ENCODE assay signal across 17 cellular contexts in genomic region chr6:43226192-43226851, GRCh38. TPM values are rescaled to one million over a fixed set of nuclear protein-coding genes. Genes with fewer than 3 reads are reported as not detected.
DNase-seq lines count a peak whose midpoint lies in the region; ATAC-seq and TF ChIP-seq lines count a peak whose summit lies in the region.
"Had no signal": no experiment of that assay in that cellular context is flagged by ENCODE, and none has a peak within 500 bp of the region (broad histone marks: within the 10 kb centered on the region; RNA-seq: fewer than 3 reads in every experiment).

No MANE protein-coding gene starts in this region.

- H3K4ac ChIP-seq in IMR-90 (ENCODE audit: low read depth, low read length), result no peak overlapping the region

- peaks cover 4% of the 10 kb centered on the region; the same call in 1 of the 2 replicates for H3K27me3 ChIP-seq in IMR-90 (ENCODE audit: control insufficient read depth, insufficient read depth, low read length)
- H3K27me3 ChIP-seq: gastrocnemius medialis had no signal

- dilution Hi-C loops in IMR-90 (cut with HindIII; ENCODE audit: low sequenced_read_pairs, unreplicated experiment), result no loop called here

- H3K18ac ChIP-seq in IMR-90 (ENCODE audit: low read depth, low read length), result no peak overlapping the region

- peaks cover 4% of the 10 kb centered on the region for H3K9me1 ChIP-seq in IMR-90 (ENCODE audit: insufficient read depth, low read length)

- H3K4me2 ChIP-seq in IMR-90 (ENCODE audit: low read depth, low read length), result no peak overlapping the region

- peak overlapping the region; percentile 72 for H3K27ac Mint-ChIP-seq in activated CD4-positive, alpha-beta T cell treated with anti-CD3 and anti-CD28 coated beads, Interleukin-2, amount 10 ng/mL, durations not matched to agents 7 days and 5 days
- peak overlapping the region; percentile 95 for H3K27ac Mint-ChIP-seq in activated T-helper 17 cell treated with anti-CD3 and anti-CD28 coated beads, Interleukin-2, amount 50 U/mL, for 72 hours
- peak overlapping the region; percentile 32 for H3K27ac Mint-ChIP-seq in nephron progenitor cell

- CTCF ChIA-PET in activated CD4-positive, alpha-beta T cell treated with anti-CD3 and anti-CD28 coated beads, Interleukin-2, amount 10 ng/mL, durations not matched to agents 7 days and 5 days (lab: Charles Lee), result interaction anchor here (0.6 to 1.3 kb wide), 2 partner anchors 17 to 132 kb away, joined by 4 read pairs; partner anchors contain the start of gene TTBK1
- CTCF ChIA-PET in IMR-90 (lab: Yijun Ruan, JAX), result interaction anchor here (0.6 kb wide), 1 partner anchor 575 kb away, joined by 3 read pairs; no protein-coding TSS in a partner anchor

- WGBS in IMR-90 (ENCODE audit: extremely low coverage in 2 of 2, insufficient read length in 1 of 2), 2 experiments, result no CpG with 5 or more reads among the region's 11 CpGs

- no peak overlapping the region for H2BK15ac ChIP-seq in IMR-90 (ENCODE audit: low read depth, low read length)

- no peak overlapping the region for H3K4me3 ChIP-seq in IMR-90 (ENCODE audit: insufficient read depth, low read depth, low read length)
- H3K4me3 ChIP-seq: gastrocnemius medialis, GM23248, SK-N-MC had no signal

- peaks cover 6% of the 10 kb centered on the region; the same call in 1 of the 2 replicates for H3K4me1 ChIP-seq in IMR-90 (ENCODE audit: control insufficient read depth, insufficient read depth, low read length)

- H4K91ac ChIP-seq in IMR-90 (ENCODE audit: insufficient read depth, low read depth, low read length), result no peak overlapping the region

- peaks cover 2% of the 10 kb centered on the region for H3K27me3 Mint-ChIP-seq in activated CD4-positive, alpha-beta T cell treated with anti-CD3 and anti-CD28 coated beads, Interleukin-2, amount 10 ng/mL, durations not matched to agents 7 days and 5 days
- H3K27me3 Mint-ChIP-seq in activated T-helper 17 cell treated with anti-CD3 and anti-CD28 coated beads, Interleukin-2, amount 50 U/mL, for 72 hours, result no peaks in the 10 kb centered on the region
- H3K27me3 Mint-ChIP-seq in nephron progenitor cell (ENCODE audit: low read depth, poor library complexity), result peaks cover 17% of the 10 kb centered on the region

- H4K20me1 ChIP-seq in IMR-90 (ENCODE audit: insufficient read depth, low read length), result no peaks in the 10 kb centered on the region

- no peaks in the 10 kb centered on the region for H3K9me3 Mint-ChIP-seq in activated CD4-positive, alpha-beta T cell treated with anti-CD3 and anti-CD28 coated beads, Interleukin-2, amount 10 ng/mL, durations not matched to agents 7 days and 5 days
- no peaks in the 10 kb centered on the region for H3K9me3 Mint-ChIP-seq in activated T-helper 17 cell treated with anti-CD3 and anti-CD28 coated beads, Interleukin-2, amount 50 U/mL, for 72 hours
- H3K9me3 Mint-ChIP-seq in nephron progenitor cell, result no peaks in the 10 kb centered on the region

- H2BK20ac ChIP-seq in IMR-90 (ENCODE audit: low read depth, low read length), result no peak overlapping the region

- no peak for TF ChIP-seq RAD21 in IMR-90 (IDR thresholded peaks at IDR 0.05; ENCODE audit: low read length)

- no peak for ATAC-seq in IMR-90 (ENCODE audit: low read depth)
- no peak for ATAC-seq in activated T-helper 17 cell treated with anti-CD3 and anti-CD28 coated beads, Interleukin-2, amount 50 U/mL, for 72 hours (replicated peaks)
- no peak for ATAC-seq in GM19395 (IDR thresholded peaks at IDR 0.05; ENCODE audit: unreplicated experiment)
- ATAC-seq: gastrocnemius medialis, right cardiac atrium had no signal

- intact Hi-C loops in IMR-90 (cut with micrococcal nuclease), result no loop called here

- no peak overlapping the region for H3K9ac ChIP-seq in IMR-90 (ENCODE audit: low read depth, low read length)
- H3K9ac ChIP-seq: GM23248 had no signal

- no peak overlapping the region for H3K23ac ChIP-seq in IMR-90 (ENCODE audit: low read depth, low read length)

- peaks cover 62% of the 10 kb centered on the region for H3K4me1 Mint-ChIP-seq in activated CD4-positive, alpha-beta T cell treated with anti-CD3 and anti-CD28 coated beads, Interleukin-2, amount 10 ng/mL, durations not matched to agents 7 days and 5 days
- peaks cover 22% of the 10 kb centered on the region for H3K4me1 Mint-ChIP-seq in activated T-helper 17 cell treated with anti-CD3 and anti-CD28 coated beads, Interleukin-2, amount 50 U/mL, for 72 hours
- H3K4me1 Mint-ChIP-seq in nephron progenitor cell, result peaks cover 5% of the 10 kb centered on the region

- peaks cover 24% of the 10 kb centered on the region for H3K36me3 Mint-ChIP-seq in activated CD4-positive, alpha-beta T cell treated with anti-CD3 and anti-CD28 coated beads, Interleukin-2, amount 10 ng/mL, durations not matched to agents 7 days and 5 days (ENCODE audit: low read depth)
- H3K36me3 Mint-ChIP-seq in activated T-helper 17 cell treated with anti-CD3 and anti-CD28 coated beads, Interleukin-2, amount 50 U/mL, for 72 hours (ENCODE audit: low read depth), result peaks cover 35% of the 10 kb centered on the region
- peaks cover 13% of the 10 kb centered on the region for H3K36me3 Mint-ChIP-seq in nephron progenitor cell (ENCODE audit: low read depth)

- peak overlapping the region; percentile 31 for H2AK9ac ChIP-seq in IMR-90 (replicated peaks; ENCODE audit: low read depth, low read length, poor library complexity)

- no peak overlapping the region for H2AFZ ChIP-seq in IMR-90 (replicated peaks; ENCODE audit: low read length, poor library complexity)
- H2AFZ ChIP-seq: GM23248 had no signal

- no peak overlapping the region for H3K27ac ChIP-seq in IMR-90 (ENCODE audit: insufficient read depth, low read length)
- H3K27ac ChIP-seq: gastrocnemius medialis, GM23248, SK-N-MC had no signal

- TF ChIP-seq CTCF in IMR-90 (conservative IDR thresholded peaks at IDR 0.05; ENCODE audit: low read depth, low read length), result no peak
- TF ChIP-seq CTCF in nephron progenitor cell (IDR thresholded peaks at IDR 0.05), result no peak

- no peak overlapping the region for H4K5ac ChIP-seq in IMR-90 (ENCODE audit: low read depth, low read length)

- H3K36me3 ChIP-seq in IMR-90 (ENCODE audit: control insufficient read depth, insufficient read depth, low read length), result peaks cover 20% of the 10 kb centered on the region

- no peak overlapping the region for H2AK5ac ChIP-seq in IMR-90 (ENCODE audit: low read depth, low read length)

- H3K9me3 ChIP-seq in IMR-90 (ENCODE audit: control insufficient read depth, insufficient read depth, low read length), result no peaks in the 10 kb centered on the region
- H3K9me3 ChIP-seq: gastrocnemius medialis had no signal

- POLR2A ChIA-PET in activated CD4-positive, alpha-beta T cell treated with anti-CD3 and anti-CD28 coated beads, Interleukin-2, amount 10 ng/mL, durations not matched to agents 7 days and 5 days (lab: Charles Lee), result no interaction called here
- POLR2A ChIA-PET in IMR-90 (lab: Charles Lee; ENCODE audit: unreplicated experiment), result interaction anchor here (0.7 kb wide), 1 partner anchor 9 kb away, joined by 4 read pairs; no protein-coding TSS in a partner anchor

- no peak for TF ChIP-seq POLR2A in IMR-90 (IDR thresholded peaks at IDR 0.05; ENCODE audit: low read depth, low read length)

- peaks cover 0 to 8% of the 10 kb centered on the region in 2 experiments; a peak in 2 of 4 replicates for H3K79me1 ChIP-seq in IMR-90 (ENCODE audit: low read depth in 1 of 2, low read length in 2 of 2)

- no peak overlapping the region for H3K14ac ChIP-seq in IMR-90 (replicated peaks; ENCODE audit: low read depth, low read length)

- no peak overlapping the region for H3K56ac ChIP-seq in IMR-90 (ENCODE audit: extremely low read depth, insufficient read depth, low read length)

- H4K8ac ChIP-seq in IMR-90 (ENCODE audit: low read depth in 2 of 2, low read length in 2 of 2), result no peak overlapping the region

- no peak overlapping the region for H2BK120ac ChIP-seq in IMR-90 (ENCODE audit: low read depth, low read length)

- no peak for DNase-seq in activated CD4-positive, alpha-beta T cell treated with anti-CD3 and anti-CD28 coated beads, Interleukin-2, amount 10 ng/mL, durations not matched to agents 7 days and 5 days
- DNase-seq in activated CD4-positive, alpha-beta T cell treated with anti-CD3 and anti-CD28 coated beads for 1 hour, result no peak
- DNase-seq in IMR-90 (no peak), nephron progenitor cell (no peak), NOMO-1 treated with dmso at 0.1 percent for 144 hours (lab: John Stamatoyannopoulos, UW; ENCODE audit: unreplicated experiment) (no peak)
- DNase-seq in stimulated activated CD4-positive, alpha-beta T cell treated with anti-CD3 and anti-CD28 coated beads, Interleukin-4, amount 100 ng/mL, for 4 hours, result no peak
- DNase-seq: activated CD4-positive, CD25-positive, alpha-beta regulatory T cell treated with anti-CD3 and anti-CD28 coated beads, Interleukin-2, amount 50 U/mL, for 72 hours; caudate nucleus; gastrocnemius medialis; GM23248; mammary epithelial cell; right cardiac atrium; stimulated activated CD4-positive, alpha-beta T cell treated with anti-CD3 and anti-CD28 coated beads, Interleukin-4, amount 100 ng/mL, for 1 hour had no signal

- BruUV-seq in IMR-90 (replicated peaks; lab: Mats Ljungman, UMichigan), result no TSS peak

- H2BK5ac ChIP-seq in IMR-90 (ENCODE audit: low read depth, low read length, poor library complexity, severe bottlenecking), result no peak overlapping the region

- H3K4me3 Mint-ChIP-seq in activated CD4-positive, alpha-beta T cell treated with anti-CD3 and anti-CD28 coated beads, Interleukin-2, amount 10 ng/mL, durations not matched to agents 7 days and 5 days, result no peak overlapping the region
- H3K4me3 Mint-ChIP-seq in activated T-helper 17 cell treated with anti-CD3 and anti-CD28 coated beads, Interleukin-2, amount 50 U/mL, for 72 hours, result peak overlapping the region; percentile 89
- no peak overlapping the region for H3K4me3 Mint-ChIP-seq in nephron progenitor cell

- in situ Hi-C loops in IMR-90 (cut with MboI; ENCODE audit: low sequenced_read_pairs), result no loop called here

RNA-seq across cellular contexts. Expression of gene DNPH1, which starts 3.0 kb away (rescaled TPM):
- total RNA-seq in activated CD4-positive, alpha-beta T cell treated with anti-CD3 and anti-CD28 coated beads, Interleukin-2, amount 10 ng/mL, durations not matched to agents 7 days and 5 days, result 10 to 100 TPM; 36.7 to 48.6 TPM
- total RNA-seq in IMR-90 (2012; rRNA removed), result 19.0 and 22.8 TPM in 2 replicates
- 47.8 and 58.0 TPM in 2 replicates for polyA plus RNA-seq in IMR-90 (2012; rRNA removed)
- polyA plus RNA-seq in IMR-90 (2012; cell fraction: cytosol; rRNA removed), result 192 and 227 TPM in 2 replicates
- 42.4 and 83.8 TPM in 2 replicates for polyA plus RNA-seq in IMR-90 (2012; cell fraction: nucleus; rRNA removed; ENCODE audit: low replicate concordance)
- total RNA-seq in activated T-helper 17 cell treated with anti-CD3 and anti-CD28 coated beads, Interleukin-2, amount 50 U/mL, for 72 hours, result 10 to 100 TPM; 42.6 to 57.8 TPM

RNA-seq across cellular contexts. Expression of gene TTBK1, which starts 17.0 kb away (rescaled TPM):
- under 1 TPM; 0.07 to 0.12 TPM for total RNA-seq in activated CD4-positive, alpha-beta T cell treated with anti-CD3 and anti-CD28 coated beads, Interleukin-2, amount 10 ng/mL, durations not matched to agents 7 days and 5 days
- total RNA-seq in IMR-90 (2012; rRNA removed), result under 0.01 TPM in 1 of 2 replicates, not detected in the other
- polyA plus RNA-seq in IMR-90 (2012; rRNA removed), result 0.01 and 0.02 TPM in 2 replicates
- polyA plus RNA-seq in IMR-90 (2012; cell fraction: cytosol; rRNA removed), result 0.02 and 0.03 TPM in 2 replicates
- polyA plus RNA-seq in IMR-90 (2012; cell fraction: nucleus; rRNA removed; ENCODE audit: low replicate concordance), result 0.10 and 0.13 TPM in 2 replicates
- total RNA-seq in activated T-helper 17 cell treated with anti-CD3 and anti-CD28 coated beads, Interleukin-2, amount 50 U/mL, for 72 hours, result 1 to 10 TPM; 2.2 to 3.6 TPM
- total RNA-seq: A673, GM23248 had no signal
- polyA plus RNA-seq: GM23248, mammary epithelial cell had no signal

RNA-seq across cellular contexts. Expression of gene CUL9, which starts 44.3 kb away (rescaled TPM):
- 10 to 100 TPM; 57.8 to 60.7 TPM for total RNA-seq in activated CD4-positive, alpha-beta T cell treated with anti-CD3 and anti-CD28 coated beads, Interleukin-2, amount 10 ng/mL, durations not matched to agents 7 days and 5 days
- 6.1 and 7.7 TPM in 2 replicates for total RNA-seq in IMR-90 (2012; rRNA removed)
- 19.1 and 19.5 TPM in 2 replicates for polyA plus RNA-seq in IMR-90 (2012; rRNA removed)
- 10.0 and 10.2 TPM in 2 replicates for polyA plus RNA-seq in IMR-90 (2012; cell fraction: cytosol; rRNA removed)
- polyA plus RNA-seq in IMR-90 (2012; cell fraction: nucleus; rRNA removed; ENCODE audit: low replicate concordance), result 166 and 221 TPM in 2 replicates
- 10 to 100 TPM; 40.7 to 44.9 TPM for total RNA-seq in activated T-helper 17 cell treated with anti-CD3 and anti-CD28 coated beads, Interleukin-2, amount 50 U/mL, for 72 hours

RNA-seq across cellular contexts. Expression of gene SRF, which starts 55.3 kb away (rescaled TPM):
- total RNA-seq in activated CD4-positive, alpha-beta T cell treated with anti-CD3 and anti-CD28 coated beads, Interleukin-2, amount 10 ng/mL, durations not matched to agents 7 days and 5 days, result 10 to 100 TPM; 40.8 to 41.9 TPM
- 20.6 TPM in 2 replicates for total RNA-seq in IMR-90 (2012; rRNA removed)
- polyA plus RNA-seq in IMR-90 (2012; rRNA removed), result 56.3 and 69.1 TPM in 2 replicates
- 36.9 and 62.2 TPM in 2 replicates for polyA plus RNA-seq in IMR-90 (2012; cell fraction: cytosol; rRNA removed)
- polyA plus RNA-seq in IMR-90 (2012; cell fraction: nucleus; rRNA removed; ENCODE audit: low replicate concordance), result 71.8 and 84.9 TPM in 2 replicates
- 10 to 100 TPM; 36.2 to 63.4 TPM for total RNA-seq in activated T-helper 17 cell treated with anti-CD3 and anti-CD28 coated beads, Interleukin-2, amount 50 U/mL, for 72 hours

Comparison
In these comparisons a context has a peak if more than half of its experiments do, and no peak if none do; other contexts are left out.
1. H3K27ac Mint-ChIP-seq: peak in every context shown above with its lines; median percentile 95 in activated T-helper 17 cell treated with anti-CD3 and anti-CD28 coated beads, Interleukin-2, amount 50 U/mL, for 72 hours; 72 in activated CD4-positive, alpha-beta T cell treated with anti-CD3 and anti-CD28 coated beads, Interleukin-2, amount 10 ng/mL, durations not matched to agents 7 days and 5 days; 32 in nephron progenitor cell.